ENCODE assay signal across 8 cellular contexts in genomic region chr12:104478396-104479140, GRCh38. TPM values are rescaled to one million over a fixed set of nuclear protein-coding genes. Genes with fewer than 3 reads are reported as not detected.
DNase-seq lines count a peak whose midpoint lies in the region; ATAC-seq and TF ChIP-seq lines count a peak whose summit lies in the region.

No MANE protein-coding gene starts in this region.

- no peak overlapping the region for H2BK12ac ChIP-seq in neuronal stem cell (ENCODE audit: low read length)

- peak overlapping the region; percentile 70 for H3K4me3 Mint-ChIP-seq in activated CD8-positive, alpha-beta T cell treated with anti-CD3 and anti-CD28 coated beads for 36 hours

- H3K4ac ChIP-seq in neuronal stem cell (ENCODE audit: low read length): no peak overlapping the region

- no peak overlapping the region for H2BK120ac ChIP-seq in neuronal stem cell (ENCODE audit: low read depth, low read length)

- WGBS in neuronal stem cell (ENCODE audit: extremely low coverage in 2 of 2, insufficient read length in 2 of 2, insufficient replicate concordance in 1 of 2), 2 donors: no CpG with 5 or more reads among the region's 8 CpGs

- H3K9me3 ChIP-seq in mucosa of descending colon (no peaks in the 10 kb centered on the region), neuronal stem cell (replicated peaks in 1 of 2; ENCODE audit: control insufficient read depth in 2 of 2, insufficient read depth in 1 of 2, low read depth in 1 of 2, low read length in 2 of 2) (peaks cover 0 to 7% of the 10 kb centered on the region in 2 donors)

- H4K91ac ChIP-seq in neuronal stem cell (ENCODE audit: low read depth, low read length, poor library complexity): no peak overlapping the region

- H3K4me1 Mint-ChIP-seq in activated CD8-positive, alpha-beta T cell treated with anti-CD3 and anti-CD28 coated beads for 36 hours (ENCODE audit: low read depth): peaks cover 84% of the 10 kb centered on the region

- no peak for TF ChIP-seq CTCF in activated CD8-positive, alpha-beta T cell treated with anti-CD3 and anti-CD28 coated beads for 36 hours (IDR thresholded peaks at IDR 0.05)
- no peak for TF ChIP-seq CTCF in mucosa of descending colon (IDR thresholded peaks at IDR 0.05)

- POLR2A ChIA-PET in activated CD8-positive, alpha-beta T cell treated with anti-CD3 and anti-CD28 coated beads for 36 hours (lab: Charles Lee): interaction anchor here (0.7 to 2.9 kb wide), 8 partner anchors 10 to 45 kb away, joined by 3 to 18 read pairs (median 5); no protein-coding TSS in a partner anchor

- no peak overlapping the region for H4K8ac ChIP-seq in neuronal stem cell (ENCODE audit: low read depth, low read length)

- H3K27me3 Mint-ChIP-seq in activated CD8-positive, alpha-beta T cell treated with anti-CD3 and anti-CD28 coated beads for 36 hours: no peaks in the 10 kb centered on the region

- H2BK15ac ChIP-seq in neuronal stem cell (ENCODE audit: low read length): no peak overlapping the region

- peak overlapping the region; percentile 95 for H3K27ac Mint-ChIP-seq in activated CD8-positive, alpha-beta T cell treated with anti-CD3 and anti-CD28 coated beads for 36 hours

- H3K18ac ChIP-seq in neuronal stem cell (ENCODE audit: low read length): no peak overlapping the region

- ATAC-seq in GM19463 (IDR thresholded peaks at IDR 0.05; ENCODE audit: unreplicated experiment): peak; percentile 86
- ATAC-seq in HG03469 (IDR thresholded peaks at IDR 0.05; ENCODE audit: unreplicated experiment): peak; percentile 80
- peak; percentile 70 for ATAC-seq in activated CD8-positive, alpha-beta T cell treated with anti-CD3 and anti-CD28 coated beads for 36 hours
- ATAC-seq in mucosa of descending colon: peak; percentile 90

- no peaks in the 10 kb centered on the region for H3K27me3 ChIP-seq in neuronal stem cell (ENCODE audit: control insufficient read depth in 3 of 3, insufficient read depth in 3 of 3, low read depth in 1 of 3, low read length in 3 of 3)

- no peak overlapping the region for H2AK5ac ChIP-seq in neuronal stem cell (ENCODE audit: low read depth, low read length)

- H3K9me3 Mint-ChIP-seq in activated CD8-positive, alpha-beta T cell treated with anti-CD3 and anti-CD28 coated beads for 36 hours: no peaks in the 10 kb centered on the region

- intact Hi-C loops in activated CD8-positive, alpha-beta T cell treated with anti-CD3 and anti-CD28 coated beads for 36 hours (cut with micrococcal nuclease): no loop called here
- intact Hi-C loops in mucosa of descending colon (cut with DNase I, micrococcal nuclease): no loop called here

- H3K23ac ChIP-seq in neuronal stem cell (ENCODE audit: low read depth, low read length, poor library complexity): no peak overlapping the region

- H2BK5ac ChIP-seq in neuronal stem cell (ENCODE audit: low read length): no peak overlapping the region

- DNase-seq in GDM1 (lab: John Stamatoyannopoulos, UW) (peak; percentile 70), mucosa of descending colon (no peak), NCI-H2029 treated with DMSO at 0.1 percent for 48 hours (lab: John Stamatoyannopoulos, UW) (no peak), putamen (ENCODE audit: low spot score) (no peak), neuronal stem cell (ENCODE audit: low spot score) (no peak)
- no peak for DNase-seq in activated CD8-positive, alpha-beta T cell treated with anti-CD3 and anti-CD28 coated beads for 36 hours

- no peak overlapping the region for H2AFZ ChIP-seq in neuronal stem cell (ENCODE audit: low read length)

- H3K4me3 ChIP-seq in mucosa of descending colon (no peak overlapping the region), neuronal stem cell (ENCODE audit: low read length in 2 of 2) (no peak overlapping the region)

- H3K27ac ChIP-seq in neuronal stem cell (replicated peaks; ENCODE audit: low read length): no peak overlapping the region

- H3K36me3 Mint-ChIP-seq in activated CD8-positive, alpha-beta T cell treated with anti-CD3 and anti-CD28 coated beads for 36 hours (ENCODE audit: low read depth): peaks cover 23% of the 10 kb centered on the region

- no peak overlapping the region for H3K4me2 ChIP-seq in neuronal stem cell (ENCODE audit: insufficient read depth, low read length, poor library complexity, severe bottlenecking)

- H3K36me3 ChIP-seq in mucosa of descending colon (ENCODE audit: low read depth): no peaks in the 10 kb centered on the region
- H3K36me3 ChIP-seq in neuronal stem cell (replicated peaks in 1 of 2; ENCODE audit: control insufficient read depth in 2 of 2, insufficient read depth in 2 of 2, low read length in 2 of 2): no peaks in the 10 kb centered on the region

- H3K14ac ChIP-seq in neuronal stem cell (ENCODE audit: low read length): no peak overlapping the region

- H3K79me1 ChIP-seq in neuronal stem cell (ENCODE audit: low read depth, low read length): no peaks in the 10 kb centered on the region

- CTCF ChIA-PET in activated CD8-positive, alpha-beta T cell treated with anti-CD3 and anti-CD28 coated beads for 36 hours (lab: Charles Lee): interaction anchor here (1.0 to 2.6 kb wide), 6 partner anchors 8 to 97 kb away, joined by 3 to 28 read pairs (median 4); partner anchors contain the start of gene CHST11

- H3K4me1 ChIP-seq in mucosa of descending colon (ENCODE audit: low read depth): peaks cover 3% of the 10 kb centered on the region
- H3K4me1 ChIP-seq in neuronal stem cell (ENCODE audit: control insufficient read depth in 2 of 2, insufficient read depth in 1 of 2, low read depth in 1 of 2, low read length in 2 of 2): peaks cover under 1 to 13% of the 10 kb centered on the region in 2 donors

- H3K9ac ChIP-seq in neuronal stem cell (ENCODE audit: low read depth, low read length, poor library complexity): no peak overlapping the region

RNA-seq across cellular contexts. Expression of gene CHST11, which starts 21.8 kb away (rescaled TPM):
- 10 to 100 TPM; 30.9 to 33.9 TPM for total RNA-seq in activated CD8-positive, alpha-beta T cell treated with anti-CD3 and anti-CD28 coated beads for 36 hours
- total RNA-seq in mucosa of descending colon: 10 to 100 TPM in 1 of 3 donors, 1 to 10 TPM in 2; 3.3 to 15.2 (median 6.6) TPM
- 7.7 TPM for polyA plus RNA-seq in neuronal stem cell (2013, experiment 1 of 2)
- 7.7 TPM for polyA plus RNA-seq in neuronal stem cell (2013, experiment 2 of 2)
